14 cellular contexts compared by ENCODE assay signal in the genomic region with DNA sequence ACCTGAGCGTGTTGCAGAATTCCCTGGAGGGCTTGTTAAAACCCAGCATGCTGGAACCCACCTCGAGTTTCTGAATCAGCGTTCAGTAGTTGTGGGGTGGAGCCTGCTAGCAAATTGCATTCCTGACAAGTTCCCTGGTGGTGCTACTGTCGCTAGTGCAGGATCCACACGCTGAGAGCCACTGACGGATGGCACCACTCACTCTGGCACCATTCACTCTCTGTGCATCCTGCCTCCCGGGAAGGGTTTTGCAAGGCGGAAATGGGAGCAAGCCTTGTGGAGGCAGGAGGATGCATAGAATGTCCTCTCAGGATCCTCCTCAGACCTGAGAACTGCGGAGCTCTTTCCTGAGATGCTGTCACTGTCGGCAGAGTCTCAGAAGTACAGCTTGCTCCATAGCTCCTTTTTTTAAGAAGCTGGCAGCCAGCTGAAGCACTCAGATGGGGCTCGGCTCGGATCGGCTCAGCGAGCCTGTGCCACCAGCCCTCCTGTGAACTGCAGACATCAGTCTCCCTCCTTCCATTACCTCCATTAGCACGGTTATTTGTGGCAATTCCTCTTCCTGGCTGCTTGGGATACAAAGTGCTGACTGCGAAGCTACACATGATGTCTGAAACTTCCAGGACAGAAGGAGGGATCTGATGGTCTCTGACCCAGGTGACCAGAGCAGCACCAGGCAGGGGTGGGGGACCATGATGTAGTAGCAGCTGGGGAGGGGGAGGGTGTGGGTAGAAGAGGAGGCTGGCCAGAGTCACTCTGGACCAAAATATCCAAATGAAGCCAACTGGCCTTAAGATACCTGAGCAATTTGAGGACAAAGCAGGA.
DNase-seq lines count a peak whose midpoint lies in the region; TF ChIP-seq lines count a peak whose summit lies in the region.
"Had no signal": no experiment of that assay in that cellular context is flagged by ENCODE, and none has a peak within 500 bp of the region (broad histone marks: within the 10 kb centered on the region; RNA-seq: fewer than 3 reads in every experiment).

No MANE protein-coding gene starts in this region.

- no peaks in the 10 kb centered on the region for H3K9me3 ChIP-seq in colonic mucosa
- H3K9me3 ChIP-seq in MM.1S (replicated peaks; ENCODE audit: insufficient read depth, low read length): no peaks in the 10 kb centered on the region
- H3K9me3 ChIP-seq: BLaER1 had no signal

- H3K9ac ChIP-seq in colonic mucosa (ENCODE audit: low read depth in 2 of 2, low read length in 2 of 2): no peak overlapping the region
- H3K9ac ChIP-seq in MM.1S (ENCODE audit: low read length): no peak overlapping the region
- H3K9ac ChIP-seq: BLaER1 had no signal

- no peak for TF ChIP-seq CTCF in colonic mucosa (IDR thresholded peaks at IDR 0.05)
- TF ChIP-seq CTCF in MM.1S (IDR thresholded peaks at IDR 0.05; ENCODE audit: low read length): no peak

- H3K4me3 ChIP-seq in colonic mucosa (no peak overlapping the region), MM.1S (ENCODE audit: low read length) (no peak overlapping the region)
- H3K4me3 ChIP-seq: BLaER1 had no signal

- no peaks in the 10 kb centered on the region for H3F3A ChIP-seq in MM.1S (ENCODE audit: insufficient read depth, low read length)

- H3K4me1 ChIP-seq in colonic mucosa (no peaks in the 10 kb centered on the region), MM.1S (ENCODE audit: low read length) (no peaks in the 10 kb centered on the region)
- H3K4me1 ChIP-seq: BLaER1 had no signal

- H2AFZ ChIP-seq in MM.1S (ENCODE audit: low read length): no peak overlapping the region

- peak; percentile 64 for DNase-seq in DMS79 (lab: John Stamatoyannopoulos, UW)
- peak; percentile 61 for DNase-seq in NCI-H128 (lab: John Stamatoyannopoulos, UW; ENCODE audit: unreplicated experiment)
- DNase-seq in caudate nucleus (lab: John Stamatoyannopoulos, UW): peak in 43 of 61 donors; percentile 4 to 82 (median 43)
- peak; percentile 10 for DNase-seq in kidney tubule cell (ENCODE audit: low spot score)
- no peak for DNase-seq in colonic mucosa
- no peak for DNase-seq in MM.1S
- no peak for DNase-seq in GF-D8 (lab: John Stamatoyannopoulos, UW)
- no peak for DNase-seq in AG20443 (ENCODE audit: low spot score)
- DNase-seq: activated naive CD8-positive, alpha-beta T cell treated with anti-CD3 and anti-CD28 coated beads, Interleukin-2, amount 50 U/mL, for 24 hours; activated T-cell treated with anti-CD3 and anti-CD28 coated beads for 4 hours; IMR-90; naive thymus-derived CD4-positive, alpha-beta T cell; NCI-H1694 had no signal

- no peaks in the 10 kb centered on the region for H3K36me3 ChIP-seq in colonic mucosa
- H3K36me3 ChIP-seq in MM.1S (replicated peaks; ENCODE audit: insufficient read depth, low read length): no peaks in the 10 kb centered on the region
- H3K36me3 ChIP-seq: BLaER1 had no signal

- no peaks in the 10 kb centered on the region for H3K27me3 ChIP-seq in colonic mucosa
- H3K27me3 ChIP-seq in MM.1S (replicated peaks; ENCODE audit: insufficient read depth, low read length): peaks cover 30% of the 10 kb centered on the region
- H3K27me3 ChIP-seq: BLaER1 had no signal

- no peak overlapping the region for H3K4me2 ChIP-seq in MM.1S (ENCODE audit: low read depth, low read length)
- H3K4me2 ChIP-seq: BLaER1 had no signal

- H4K20me1 ChIP-seq in MM.1S (ENCODE audit: insufficient read depth, low read length): no peaks in the 10 kb centered on the region
- H4K20me1 ChIP-seq: BLaER1 had no signal

- H3K27ac ChIP-seq in caudate nucleus (ENCODE audit: low read depth, low read length) (peak overlapping the region; percentile 74), colonic mucosa (no peak overlapping the region), MM.1S (ENCODE audit: low read length) (no peak overlapping the region)
- H3K27ac ChIP-seq: BLaER1 had no signal

- intact Hi-C loops in colonic mucosa (cut with DNase I): no loop called here

- H3K79me2 ChIP-seq in MM.1S (ENCODE audit: low read length): no peaks in the 10 kb centered on the region

- no peaks in the 10 kb centered on the region for H3K9me2 ChIP-seq in MM.1S (replicated peaks; ENCODE audit: insufficient read depth, low read length)

Comparison
In these comparisons a context has a peak if more than half of its experiments do, and no peak if none do; other contexts are left out.
1. DNase-seq: peak in DMS79 (single experiment), NCI-H128 (single experiment), caudate nucleus (43 of 61) and kidney tubule cell (single experiment); none in colonic mucosa (single experiment), MM.1S (single experiment), GF-D8 (single experiment) and AG20443 (single experiment).